In genomic region chr3:88298189-88298588, GRCh38 we compare ENCODE assay signal across 18 cellular contexts.
"Had no signal": no experiment of that assay in that cellular context is flagged by ENCODE, and none has a peak within 500 bp of the region (broad histone marks: within the 10 kb centered on the region; RNA-seq: fewer than 3 reads in every experiment).

No MANE protein-coding gene starts in this region.

- H3K4me3 Mint-ChIP-seq: natural killer cell treated with Interleukin-12 subunit alpha and Interleukin-12 subunit beta and Interleukin-15 and Interleukin-18, amount 100 ng/mL, for 72 hours; neural progenitor cell had no signal

- H3K36me3 Mint-ChIP-seq: natural killer cell treated with Interleukin-12 subunit alpha and Interleukin-12 subunit beta and Interleukin-15 and Interleukin-18, amount 100 ng/mL, for 72 hours; neural progenitor cell had no signal

- H3K27ac ChIP-seq: coronary artery, neural progenitor cell, ovary, right atrium auricular region, sigmoid colon, skin epidermis, upper lobe of left lung, uterus had no signal

- H3K9ac ChIP-seq: neural progenitor cell had no signal

- H3K27me3 Mint-ChIP-seq: natural killer cell treated with Interleukin-12 subunit alpha and Interleukin-12 subunit beta and Interleukin-15 and Interleukin-18, amount 100 ng/mL, for 72 hours had no signal

- H3K4me3 ChIP-seq: coronary artery, neural progenitor cell, ovary, right atrium auricular region, sigmoid colon, skin epidermis, upper lobe of left lung, uterus had no signal

- H3K27ac Mint-ChIP-seq: natural killer cell treated with Interleukin-12 subunit alpha and Interleukin-12 subunit beta and Interleukin-15 and Interleukin-18, amount 100 ng/mL, for 72 hours; neural progenitor cell had no signal

- H3K27me3 ChIP-seq: neural progenitor cell, ovary, right atrium auricular region, sigmoid colon, upper lobe of left lung, uterus had no signal

- H3K4me2 ChIP-seq: neural progenitor cell had no signal

- H3K4me1 ChIP-seq: neural progenitor cell, right atrium auricular region, sigmoid colon, upper lobe of left lung, uterus had no signal

- ATAC-seq: left lobe of liver; natural killer cell treated with Interleukin-12 subunit alpha and Interleukin-12 subunit beta and Interleukin-15 and Interleukin-18, amount 100 ng/mL, for 72 hours had no signal

- H3K36me3 ChIP-seq: neural progenitor cell, ovary, right atrium auricular region, sigmoid colon, upper lobe of left lung, uterus had no signal

- DNase-seq: effector CD4-positive, alpha-beta T cell; foreskin melanocyte; head of caudate nucleus; hippocampal formation; mammary epithelial cell; nucleus accumbens; ovary; sigmoid colon; stimulated activated CD4-positive, alpha-beta T cell treated with anti-CD3 and anti-CD28 coated beads, Interleukin-12 subunit alpha, Interleukin-12 subunit beta, amount 100 ng/mL, for 4 hours; stimulated activated naive CD4-positive, alpha-beta T cell; upper lobe of left lung; uterus had no signal

- H3K4me1 Mint-ChIP-seq: neural progenitor cell had no signal
